In genomic region chr3:11705049-11705448, GRCh38 we compare ENCODE assay signal across 1 cellular context.
TF ChIP-seq lines count a peak whose summit lies in the region.

No MANE protein-coding gene starts in this region.

TF ChIP-seq in SK-N-SH, 30 proteins besides CTCF, POLR2A, EP300 and RAD21 (continued from another document):
- no peak for TF ChIP-seq GABPA (IDR thresholded peaks at IDR 0.05; ENCODE audit: low read depth)
- TF ChIP-seq FOSL2 (IDR thresholded peaks at IDR 0.05; ENCODE audit: borderline replicate concordance, low read depth) = no peak
